ENCODE assay signal across 8 cellular contexts in the genomic region with DNA sequence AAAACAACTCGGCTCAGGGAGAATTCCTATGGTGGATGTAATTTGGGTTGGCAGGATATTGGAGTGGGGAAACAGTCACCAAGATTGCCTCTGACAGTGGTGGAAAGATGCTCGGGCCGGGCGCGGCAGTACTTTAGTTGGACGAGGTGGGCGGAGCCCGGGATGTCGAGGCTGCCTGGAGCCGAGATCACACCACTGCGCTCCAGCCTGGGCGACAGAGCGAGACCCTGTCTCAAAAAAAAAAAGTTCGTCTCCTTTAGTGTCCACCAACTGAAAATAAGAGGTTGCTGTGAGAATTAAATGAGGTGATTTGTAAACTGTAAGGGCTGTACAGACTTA. TPM values are rescaled to one million over a fixed set of nuclear protein-coding genes. Genes with fewer than 3 reads are reported as not detected.
DNase-seq lines count a peak whose midpoint lies in the region; ATAC-seq and TF ChIP-seq lines count a peak whose summit lies in the region.

No MANE protein-coding gene starts in this region.

- H2BK20ac ChIP-seq in IMR-90 (ENCODE audit: low read depth, low read length): no peak overlapping the region

- TF ChIP-seq CTCF in GM12865 (IDR thresholded peaks at IDR 0.05; ENCODE audit: insufficient read depth, low read depth, low read length, missing control alignments) (no peak), IMR-90 (conservative IDR thresholded peaks at IDR 0.05; ENCODE audit: low read depth, low read length) (no peak), cardiac fibroblast (IDR thresholded peaks at IDR 0.05; ENCODE audit: low read depth, low read length) (no peak)

- H3K36me3 ChIP-seq in IMR-90 (ENCODE audit: control insufficient read depth, insufficient read depth, low read length): peaks cover 16% of the 10 kb centered on the region

- TF ChIP-seq POLR2A in IMR-90 (IDR thresholded peaks at IDR 0.05; ENCODE audit: low read depth, low read length): no peak

- CTCF ChIA-PET in IMR-90 (lab: Yijun Ruan, JAX): interaction anchor here (0.6 to 2.0 kb wide), 13 partner anchors 9 to 313 kb away, joined by 3 to 8 read pairs (median 3); a partner anchor contains a TSS

- BruUV-seq in IMR-90 (replicated peaks; lab: Mats Ljungman, UMichigan): no TSS peak

- no peak overlapping the region; the same call in 1 of the 2 replicates for H3K18ac ChIP-seq in IMR-90 (ENCODE audit: low read depth, low read length)

- H3K4ac ChIP-seq in IMR-90 (ENCODE audit: low read depth, low read length): peak overlapping the region; percentile 71

- peak overlapping the region; percentile 98 for H2AFZ ChIP-seq in IMR-90 (replicated peaks; ENCODE audit: low read length, poor library complexity)

- in situ Hi-C loops in IMR-90 (cut with MboI; ENCODE audit: low sequenced_read_pairs): no loop called here

- H3K4me2 ChIP-seq in IMR-90 (ENCODE audit: low read depth, low read length): peak overlapping the region; percentile 96

- peak overlapping the region; percentile 64 for H3K27ac ChIP-seq in IMR-90 (ENCODE audit: insufficient read depth, low read length)

- H2BK5ac ChIP-seq in IMR-90 (ENCODE audit: low read depth, low read length, poor library complexity, severe bottlenecking): peak overlapping the region; percentile 73

- H3K27me3 ChIP-seq in IMR-90 (ENCODE audit: control insufficient read depth, insufficient read depth, low read length): no peaks in the 10 kb centered on the region

- H2AK5ac ChIP-seq in IMR-90 (ENCODE audit: low read depth, low read length): peak overlapping the region; percentile 36

- POLR2A ChIA-PET in IMR-90 (lab: Charles Lee; ENCODE audit: unreplicated experiment): interaction anchor here (0.6 to 1.0 kb wide), 3 partner anchors 80 to 288 kb away, joined by 3 to 7 read pairs (median 3); a partner anchor contains a TSS

- H4K20me1 ChIP-seq in IMR-90 (ENCODE audit: insufficient read depth, low read length): peaks cover 9% of the 10 kb centered on the region; the same call in 1 of the 2 replicates

- peak overlapping the region; percentile 30 to 81; a peak in 3 of 4 replicates for H4K8ac ChIP-seq in IMR-90 (ENCODE audit: low read depth in 2 of 2, low read length in 2 of 2)

- WGBS in IMR-90 (ENCODE audit: extremely low coverage in 2 of 2, insufficient read length in 1 of 2), 2 experiments: 0% methylated on average over 6 of the region's 14 CpGs; no CpG with 5 or more reads in 1 of the 2 experiments

- H2AK9ac ChIP-seq in IMR-90 (replicated peaks; ENCODE audit: low read depth, low read length, poor library complexity): peak overlapping the region; percentile 99

- H4K91ac ChIP-seq in IMR-90 (ENCODE audit: insufficient read depth, low read depth, low read length): peak overlapping the region; percentile 67

- peak overlapping the region; percentile 82 for H3K56ac ChIP-seq in IMR-90 (ENCODE audit: extremely low read depth, insufficient read depth, low read length)

- H4K5ac ChIP-seq in IMR-90 (ENCODE audit: low read depth, low read length): peak overlapping the region; percentile 16

- peaks cover 5% of the 10 kb centered on the region; the same call in 1 of the 2 replicates for H3K4me1 ChIP-seq in IMR-90 (ENCODE audit: control insufficient read depth, insufficient read depth, low read length)

- no peak overlapping the region for H2BK15ac ChIP-seq in IMR-90 (ENCODE audit: low read depth, low read length)

- H3K9me3 ChIP-seq in IMR-90 (ENCODE audit: control insufficient read depth, insufficient read depth, low read length): no peaks in the 10 kb centered on the region

- intact Hi-C loops in IMR-90 (cut with micrococcal nuclease) (loop anchor here (1.0 to 2.0 kb wide), 7 partner anchors 41 to 279 kb away; a partner anchor contains a TSS), left colon (cut with DNase I, micrococcal nuclease) (loop anchor here (10.0 kb wide), 2 partner anchors 89 to 149 kb away; no protein-coding TSS in a partner anchor)

- peak overlapping the region; percentile 91 for H3K4me3 ChIP-seq in GM12865 (ENCODE audit: low read depth, low read length)
- peak overlapping the region; percentile 64 for H3K4me3 ChIP-seq in IMR-90 (ENCODE audit: insufficient read depth, low read depth, low read length)
- H3K4me3 ChIP-seq in cardiac fibroblast (replicated peaks in 1 of 2; ENCODE audit: low read depth in 2 of 2, low read length in 2 of 2): peak overlapping the region; percentile 97

- H3K9ac ChIP-seq in IMR-90 (ENCODE audit: low read depth, low read length): peak overlapping the region; percentile 82

- peak overlapping the region; percentile 65 for H3K23ac ChIP-seq in IMR-90 (ENCODE audit: low read depth, low read length)

- peak overlapping the region; percentile 40 for H2BK120ac ChIP-seq in IMR-90 (ENCODE audit: low read depth, low read length)

- dilution Hi-C loops in IMR-90 (cut with HindIII; ENCODE audit: low sequenced_read_pairs, unreplicated experiment): no loop called here

- DNase-seq in GM12865 (ENCODE audit: low read depth) (peak; percentile 39), IMR-90 (peak; percentile 35), UCSD-AML1 (lab: John Stamatoyannopoulos, UW; ENCODE audit: unreplicated experiment) (peak; percentile 62), cardiac fibroblast (ENCODE audit: low read depth in 2 of 2) (peak in 1 of 2 donors; percentile 39), left colon (peak; percentile 73 to 80), DMS153 (lab: John Stamatoyannopoulos, UW) (no peak)
- peak; percentile 51 for DNase-seq in stimulated activated CD4-positive, alpha-beta T cell treated with anti-CD3 and anti-CD28 coated beads, Interleukin-4, amount 100 ng/mL, for 24 hours

- no peak for TF ChIP-seq RAD21 in IMR-90 (IDR thresholded peaks at IDR 0.05; ENCODE audit: low read length)

- ATAC-seq in IMR-90 (ENCODE audit: low read depth) (peak; percentile 57), left colon (peak; percentile 55), GM21515 (IDR thresholded peaks at IDR 0.05; ENCODE audit: unreplicated experiment) (no peak)

- peak overlapping the region; percentile 69 for H3K14ac ChIP-seq in IMR-90 (replicated peaks; ENCODE audit: low read depth, low read length)

- H3K9me1 ChIP-seq in IMR-90 (ENCODE audit: insufficient read depth, low read length): 0 out of 2 replicates have a peak, but pooled peaks cover 5% of the 10 kb centered on the region

- H3K79me1 ChIP-seq in IMR-90 (ENCODE audit: low read depth in 1 of 2, low read length in 2 of 2): peaks cover 21 to 32% of the 10 kb centered on the region in 2 experiments

TF ChIP-seq in IMR-90, 13 proteins besides CTCF, POLR2A, EP300 and RAD21:
- TF ChIP-seq NFE2L2 (IDR thresholded peaks at IDR 0.05; ENCODE audit: low read depth, low read length) (no peak), BHLHE40 (IDR thresholded peaks at IDR 0.05; ENCODE audit: low read depth, low read length) (no peak), CHD1 (IDR thresholded peaks at IDR 0.05; ENCODE audit: low read depth, low read length) (0 out of 2 replicates have a peak, but pooled peaks have one; percentile 6), RCOR1 (IDR thresholded peaks at IDR 0.05; ENCODE audit: insufficient replicate concordance, low read length) (no peak), MAZ (IDR thresholded peaks at IDR 0.05; ENCODE audit: borderline replicate concordance, low read depth, low read length) (no peak)
- TF ChIP-seq, protein P1, sequence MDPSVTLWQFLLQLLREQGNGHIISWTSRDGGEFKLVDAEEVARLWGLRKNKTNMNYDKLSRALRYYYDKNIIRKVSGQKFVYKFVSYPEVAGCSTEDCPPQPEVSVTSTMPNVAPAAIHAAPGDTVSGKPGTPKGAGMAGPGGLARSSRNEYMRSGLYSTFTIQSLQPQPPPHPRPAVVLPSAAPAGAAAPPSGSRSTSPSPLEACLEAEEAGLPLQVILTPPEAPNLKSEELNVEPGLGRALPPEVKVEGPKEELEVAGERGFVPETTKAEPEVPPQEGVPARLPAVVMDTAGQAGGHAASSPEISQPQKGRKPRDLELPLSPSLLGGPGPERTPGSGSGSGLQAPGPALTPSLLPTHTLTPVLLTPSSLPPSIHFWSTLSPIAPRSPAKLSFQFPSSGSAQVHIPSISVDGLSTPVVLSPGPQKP (IDR thresholded peaks at IDR 0.05; ENCODE audit: borderline replicate concordance, low read depth, low read length): no peak

RNA-seq across cellular contexts. Expression of a gene that starts 0.6 kb away (rescaled TPM):
- total RNA-seq in IMR-90 (2012; rRNA removed): 21.3 and 60.8 TPM in 2 replicates
- polyA plus RNA-seq in IMR-90 (2012; rRNA removed): 33.4 and 34.5 TPM in 2 replicates
- polyA plus RNA-seq in IMR-90 (2012; cell fraction: cytosol; rRNA removed): 36.6 and 39.1 TPM in 2 replicates
- 16.3 and 34.0 TPM in 2 replicates for polyA plus RNA-seq in IMR-90 (2012; cell fraction: nucleus; rRNA removed; ENCODE audit: low replicate concordance)
- total RNA-seq in left colon: 10 to 100 TPM; 49.5 to 55.6 TPM

RNA-seq across cellular contexts. Expression of a gene that starts 41.4 kb away (rescaled TPM):
- 5.0 and 5.2 TPM in 2 replicates for total RNA-seq in IMR-90 (2012; rRNA removed)
- polyA plus RNA-seq in IMR-90 (2012; rRNA removed): 4.6 and 4.7 TPM in 2 replicates
- 2.8 TPM in 2 replicates for polyA plus RNA-seq in IMR-90 (2012; cell fraction: cytosol; rRNA removed)
- 7.5 and 18.8 TPM in 2 replicates for polyA plus RNA-seq in IMR-90 (2012; cell fraction: nucleus; rRNA removed; ENCODE audit: low replicate concordance)
- total RNA-seq in left colon: 10 to 100 TPM; 13.0 to 16.5 TPM
